14 cellular contexts compared by ENCODE assay signal in genomic region chr2:217622664-217623063, GRCh38.
DNase-seq lines count a peak whose midpoint lies in the region; ATAC-seq and TF ChIP-seq lines count a peak whose summit lies in the region.
"Had no signal": no experiment of that assay in that cellular context is flagged by ENCODE, and none has a peak within 500 bp of the region (broad histone marks: within the 10 kb centered on the region; RNA-seq: fewer than 3 reads in every experiment).

No MANE protein-coding gene starts in this region.

- H3K4me1 ChIP-seq in heart right ventricle: peaks cover 0 to 40% (median 24%) of the 10 kb centered on the region in 9 donors

- DNase-seq in AG04450 (ENCODE audit: low read depth, low spot score) (no peak), SK-MEL-5 (ENCODE audit: low read depth, low spot score) (peak; percentile 23), heart right ventricle (peak in 1 of 2 donors; percentile 44), osteocyte (ENCODE audit: extremely low spot score, unreplicated experiment) (no peak), NCI-H69 (lab: John Stamatoyannopoulos, UW) (no peak), foreskin melanocyte (no peak)
- DNase-seq in activated naive CD4-positive, alpha-beta T cell (lab: John Stamatoyannopoulos, UW): no peak
- DNase-seq: ACHN; activated CD4-positive, alpha-beta T cell treated with anti-CD3 and anti-CD28 coated beads for 1 hour; activated T-cell treated with anti-CD3 and anti-CD28 coated beads, Interleukin-2, amount 50 U/mL, for 72 hours; naive B cell had no signal

- 44 to 66% methylated on average over 4 of the region's 4 CpGs for WGBS in heart right ventricle, 2 donors

- no peak for TF ChIP-seq CTCF in AG04450 (IDR thresholded peaks at IDR 0.05; ENCODE audit: low read depth, low read length)
- no peak for TF ChIP-seq CTCF in heart right ventricle (IDR thresholded peaks at IDR 0.05)
- no peak for TF ChIP-seq CTCF in osteocyte (IDR thresholded peaks at IDR 0.05)

- intact Hi-C loops in heart right ventricle (cut with DNase I): no loop called here

- H3K4me3 Mint-ChIP-seq in osteocyte (ENCODE audit: unreplicated experiment): no peak overlapping the region
- H3K4me3 Mint-ChIP-seq: activated T-cell treated with anti-CD3 and anti-CD28 coated beads, Interleukin-2, amount 50 U/mL, for 72 hours; naive B cell had no signal

- POLR2A ChIA-PET in AG04450 (lab: Yijun Ruan, JAX): interaction anchor here (0.9 to 1.4 kb wide), 2 partner anchors 21 to 71 kb away, joined by 3 to 4 read pairs; no protein-coding TSS in a partner anchor

- H3K36me3 Mint-ChIP-seq in osteocyte (ENCODE audit: unreplicated experiment): no peaks in the 10 kb centered on the region
- H3K36me3 Mint-ChIP-seq: naive B cell had no signal

- H3K9me3 ChIP-seq in AG04450 (ENCODE audit: control insufficient read depth, insufficient read depth, low read length): no peaks in the 10 kb centered on the region
- no peaks in the 10 kb centered on the region for H3K9me3 ChIP-seq in heart right ventricle
- H3K9me3 ChIP-seq: MG63, thoracic aorta had no signal

- no peaks in the 10 kb centered on the region for H3K9me3 Mint-ChIP-seq in osteocyte (ENCODE audit: unreplicated experiment)
- H3K9me3 Mint-ChIP-seq: activated T-cell treated with anti-CD3 and anti-CD28 coated beads, Interleukin-2, amount 50 U/mL, for 72 hours had no signal

- in situ Hi-C loops in SK-MEL-5 (cut with HindIII; ENCODE audit: low pct_unique_long_range_greater_than_20kb, low sequenced_read_pairs): no loop called here

- peak overlapping the region; percentile 91 for H3K27ac Mint-ChIP-seq in osteocyte (ENCODE audit: unreplicated experiment)
- H3K27ac Mint-ChIP-seq: activated T-cell treated with anti-CD3 and anti-CD28 coated beads, Interleukin-2, amount 50 U/mL, for 72 hours; naive B cell had no signal

- H3K27me3 ChIP-seq in AG04450 (ENCODE audit: control insufficient read depth, insufficient read depth, low read length): peaks cover 8% of the 10 kb centered on the region
- H3K27me3 ChIP-seq in heart right ventricle: no peaks in the 10 kb centered on the region
- H3K27me3 ChIP-seq: MG63 had no signal

- H3K27me3 Mint-ChIP-seq in osteocyte (ENCODE audit: unreplicated experiment): no peaks in the 10 kb centered on the region

- CTCF ChIA-PET in AG04450 (lab: Charles Lee): interaction anchor here (2.2 kb wide), 1 partner anchor 29 kb away, joined by 5 read pairs; no protein-coding TSS in a partner anchor

- ATAC-seq in heart right ventricle: peak in 7 of 8 donors; percentile 32 to 68 (median 39)
- ATAC-seq in GM19324 (IDR thresholded peaks at IDR 0.05; ENCODE audit: low FRiP score, unreplicated experiment): no peak
- ATAC-seq: activated T-cell treated with anti-CD3 and anti-CD28 coated beads, Interleukin-2, amount 50 U/mL, for 72 hours had no signal

- H3K4me3 ChIP-seq in AG04450 (ENCODE audit: low read depth, low read length): no peak overlapping the region
- no peak overlapping the region for H3K4me3 ChIP-seq in heart right ventricle
- H3K4me3 ChIP-seq: MG63, thoracic aorta had no signal

- H3K27ac ChIP-seq in AG04450 (ENCODE audit: low read depth, low read length) (peak overlapping the region; percentile 69), heart right ventricle (peak overlapping the region in 6 of 10 donors; percentile 43 to 80 (median 65))
- H3K27ac ChIP-seq: thoracic aorta had no signal

- H3K36me3 ChIP-seq in heart right ventricle: no peaks in the 10 kb centered on the region
- H3K36me3 ChIP-seq: MG63, thoracic aorta had no signal

- peaks cover 67% of the 10 kb centered on the region for H3K4me1 Mint-ChIP-seq in osteocyte (ENCODE audit: unreplicated experiment)
- H3K4me1 Mint-ChIP-seq: naive B cell had no signal
